8 cellular contexts compared by ENCODE assay signal in the genomic region with DNA sequence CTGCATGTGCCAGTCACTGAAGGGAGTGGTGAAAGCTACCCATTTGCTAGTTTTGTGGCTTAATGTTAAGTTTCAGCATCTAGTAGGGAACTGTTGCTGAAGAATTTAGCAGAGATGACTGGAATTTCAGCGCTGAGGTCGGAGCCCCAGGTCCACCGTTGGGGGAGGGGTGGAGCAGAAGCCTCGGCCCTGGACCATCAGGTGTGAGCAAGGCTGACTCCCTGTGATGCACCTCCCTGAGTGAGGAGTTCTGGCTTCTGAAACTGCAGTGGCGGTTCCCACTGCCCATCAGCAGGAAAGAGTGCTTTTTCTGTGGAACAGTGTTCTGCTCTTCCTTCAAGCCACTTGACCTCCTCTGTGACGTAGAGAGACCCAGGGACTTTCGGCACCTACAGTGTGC. TPM values are rescaled to one million over a fixed set of nuclear protein-coding genes. Genes with fewer than 3 reads are reported as not detected.
DNase-seq lines count a peak whose midpoint lies in the region; ATAC-seq and TF ChIP-seq lines count a peak whose summit lies in the region.

No MANE protein-coding gene starts in this region.

- H3K9me3 ChIP-seq in skeletal muscle satellite cell (replicated peaks; ENCODE audit: low read length), result peaks cover 4% of the 10 kb centered on the region

- CTCF ChIA-PET in activated CD8-positive, alpha-beta T cell treated with anti-CD3 and anti-CD28 coated beads for 36 hours (lab: Charles Lee), result no interaction called here

- H3K4me1 Mint-ChIP-seq in activated CD8-positive, alpha-beta T cell treated with anti-CD3 and anti-CD28 coated beads for 36 hours (ENCODE audit: low read depth), result no peaks in the 10 kb centered on the region

- POLR2A ChIA-PET in activated CD8-positive, alpha-beta T cell treated with anti-CD3 and anti-CD28 coated beads for 36 hours (lab: Charles Lee), result interaction anchor here (0.6 to 0.7 kb wide), 2 partner anchors 30 to 218 kb away, joined by 3 read pairs; no protein-coding TSS in a partner anchor

- TF ChIP-seq CTCF in activated CD8-positive, alpha-beta T cell treated with anti-CD3 and anti-CD28 coated beads for 36 hours (IDR thresholded peaks at IDR 0.05), result no peak

- no peaks in the 10 kb centered on the region for H3K9me3 Mint-ChIP-seq in activated CD8-positive, alpha-beta T cell treated with anti-CD3 and anti-CD28 coated beads for 36 hours

- intact Hi-C loops in activated CD8-positive, alpha-beta T cell treated with anti-CD3 and anti-CD28 coated beads for 36 hours (cut with micrococcal nuclease), result no loop called here

- H3K27ac Mint-ChIP-seq in activated CD8-positive, alpha-beta T cell treated with anti-CD3 and anti-CD28 coated beads for 36 hours, result no peak overlapping the region

- H3K4me1 ChIP-seq in skeletal muscle satellite cell (ENCODE audit: control insufficient read depth, insufficient read depth, low read length), result peaks cover 11% of the 10 kb centered on the region

- H3K4me2 ChIP-seq in skeletal muscle satellite cell (ENCODE audit: low read length), result peak overlapping the region; percentile 34

- ATAC-seq in activated CD8-positive, alpha-beta T cell treated with anti-CD3 and anti-CD28 coated beads for 36 hours, result no peak
- no peak for ATAC-seq in GM21515 (IDR thresholded peaks at IDR 0.05; ENCODE audit: unreplicated experiment)

- H3K4me3 ChIP-seq in skeletal muscle satellite cell (ENCODE audit: low read length), result no peak overlapping the region

- H3K36me3 Mint-ChIP-seq in activated CD8-positive, alpha-beta T cell treated with anti-CD3 and anti-CD28 coated beads for 36 hours (ENCODE audit: low read depth), result no peaks in the 10 kb centered on the region

- peak overlapping the region; percentile 0 for H3K4me3 Mint-ChIP-seq in activated CD8-positive, alpha-beta T cell treated with anti-CD3 and anti-CD28 coated beads for 36 hours

- H3K27me3 Mint-ChIP-seq in activated CD8-positive, alpha-beta T cell treated with anti-CD3 and anti-CD28 coated beads for 36 hours, result peaks cover 58% of the 10 kb centered on the region

- DNase-seq in NCI-H2107 treated with DMSO at 0.1 percent for 48 hours (lab: John Stamatoyannopoulos, UW; ENCODE audit: unreplicated experiment), result peak; percentile 39
- no peak for DNase-seq in NCI-H2107 (lab: John Stamatoyannopoulos, UW)
- DNase-seq in activated CD8-positive, alpha-beta T cell treated with anti-CD3 and anti-CD28 coated beads for 36 hours, result no peak
- peak; percentile 33 for DNase-seq in iPS-NIHi7 (ENCODE audit: extremely low spot score)
- no peak for DNase-seq in GM03348 (ENCODE audit: low spot score)
- no peak for DNase-seq in cortex of kidney (lab: John Stamatoyannopoulos, UW)

- H3K36me3 ChIP-seq in skeletal muscle satellite cell (ENCODE audit: insufficient read depth, low read length), result no peaks in the 10 kb centered on the region

- H3K27me3 ChIP-seq in skeletal muscle satellite cell (ENCODE audit: control insufficient read depth, insufficient read depth, low read length), result peaks cover 56% of the 10 kb centered on the region

- H3K9ac ChIP-seq in skeletal muscle satellite cell (ENCODE audit: low read depth, low read length), result no peak overlapping the region

RNA-seq across cellular contexts. Expression of a gene that starts 1.3 kb away (rescaled TPM):
- under 1 TPM; 0.18 TPM for total RNA-seq in activated CD8-positive, alpha-beta T cell treated with anti-CD3 and anti-CD28 coated beads for 36 hours
- 1.7 TPM in 1 of 2 replicates, not detected in the other for total RNA-seq in skeletal muscle satellite cell (2012; rRNA removed)

RNA-seq across cellular contexts. Expression of a gene that starts 47.2 kb away (rescaled TPM):
- not detected for total RNA-seq in activated CD8-positive, alpha-beta T cell treated with anti-CD3 and anti-CD28 coated beads for 36 hours
- 11.4 and 16.5 TPM in 2 replicates for total RNA-seq in skeletal muscle satellite cell (2012; rRNA removed)

Comparison
In these comparisons a context has a peak if more than half of its experiments do, and no peak if none do; other contexts are left out.
1. DNase-seq: peak in NCI-H2107 treated with DMSO at 0.1 percent for 48 hours (single experiment) and iPS-NIHi7 (single experiment); none in NCI-H2107 (single experiment), activated CD8-positive, alpha-beta T cell treated with anti-CD3 and anti-CD28 coated beads for 36 hours (single experiment), GM03348 (single experiment) and cortex of kidney (single experiment).